Comparison of ENCODE assay signal across 21 cellular contexts in the genomic region with DNA sequence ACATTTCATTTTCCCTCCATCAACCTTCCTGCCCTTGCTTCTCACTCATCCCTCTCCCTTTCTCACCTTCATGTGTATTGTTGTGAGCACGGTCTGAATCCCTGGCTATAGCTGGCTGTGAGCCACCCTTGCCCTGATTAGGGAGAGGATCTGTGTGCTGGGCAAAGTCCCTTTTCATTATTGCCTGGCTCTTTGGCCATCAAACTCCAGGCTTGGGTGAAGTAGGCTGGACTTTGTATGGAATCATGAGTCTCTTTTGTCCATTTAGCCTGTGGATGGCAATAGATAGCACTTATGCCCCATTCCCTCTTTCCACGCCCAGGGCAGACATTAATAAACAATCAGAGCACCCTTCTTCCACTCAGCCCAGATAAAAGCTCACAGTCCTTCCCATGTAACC. TPM values are rescaled to one million over a fixed set of nuclear protein-coding genes. Genes with fewer than 3 reads are reported as not detected.
DNase-seq lines count a peak whose midpoint lies in the region; ATAC-seq and TF ChIP-seq lines count a peak whose summit lies in the region.
"Had no signal": no experiment of that assay in that cellular context is flagged by ENCODE, and none has a peak within 500 bp of the region (broad histone marks: within the 10 kb centered on the region; RNA-seq: fewer than 3 reads in every experiment).

No MANE protein-coding gene starts in this region.

- POLR2A ChIA-PET in activated naive CD8-positive, alpha-beta T cell treated with anti-CD3 and anti-CD28 coated beads, Interleukin-2, amount 10 ng/mL, durations not matched to agents 7 days and 5 days (lab: Charles Lee), result no interaction called here
- POLR2A ChIA-PET in naive thymus-derived CD4-positive, alpha-beta T cell (lab: Charles Lee), result no interaction called here

- H3K79me2 ChIP-seq in ACC112 (ENCODE audit: control insufficient read depth, insufficient read depth, low read length, unreplicated experiment), result no peaks in the 10 kb centered on the region
- H3K79me2 ChIP-seq in osteoblast (ENCODE audit: insufficient read depth, low read length), result no peaks in the 10 kb centered on the region

- no peaks in the 10 kb centered on the region for H3K9me3 ChIP-seq in osteoblast (ENCODE audit: low read depth, low read length)
- no peaks in the 10 kb centered on the region for H3K9me3 ChIP-seq in naive thymus-derived CD4-positive, alpha-beta T cell (ENCODE audit: control insufficient read depth in 2 of 3, low read length in 3 of 3)
- H3K9me3 ChIP-seq: suprapubic skin had no signal

- H2AFZ ChIP-seq in ACC112 (ENCODE audit: low read length, unreplicated experiment) (no peak overlapping the region), osteoblast (ENCODE audit: low read length) (no peak overlapping the region)

- H3K36me3 ChIP-seq in ACC112 (ENCODE audit: insufficient read depth, low read length) (no peaks in the 10 kb centered on the region), osteoblast (ENCODE audit: insufficient read depth, low read length) (no peaks in the 10 kb centered on the region)
- no peaks in the 10 kb centered on the region for H3K36me3 ChIP-seq in naive thymus-derived CD4-positive, alpha-beta T cell (ENCODE audit: control insufficient read depth in 2 of 3, insufficient read depth in 3 of 3, low read length in 3 of 3)
- H3K36me3 ChIP-seq: BLaER1 treated with 17β-estradiol and CSF1 and Interleukin-3, amounts not matched to agents 10 nM and 100 nM; suprapubic skin had no signal

- peak overlapping the region; percentile 77 for H3K4me3 Mint-ChIP-seq in T-helper 2 cell treated with Interferon-gamma antibody and Interleukin-4, amounts not matched to agents 5 μg/mL and 100 μg/mL, for 36 hours
- H3K4me3 Mint-ChIP-seq in activated naive CD8-positive, alpha-beta T cell treated with anti-CD3 and anti-CD28 coated beads, Interleukin-2, amount 10 ng/mL, durations not matched to agents 7 days and 5 days, result no peak overlapping the region
- peak overlapping the region in 1 of 10 donors; percentile 83 for H3K4me3 Mint-ChIP-seq in naive thymus-derived CD4-positive, alpha-beta T cell

- no peak for ATAC-seq in activated naive CD8-positive, alpha-beta T cell treated with anti-CD3 and anti-CD28 coated beads, Interleukin-2, amount 10 ng/mL, durations not matched to agents 7 days and 5 days (ENCODE audit: low read depth)
- ATAC-seq in naive thymus-derived CD4-positive, alpha-beta T cell, result no peak
- no peak for ATAC-seq in HG03354 (IDR thresholded peaks at IDR 0.05; ENCODE audit: poor library complexity, severe bottlenecking, unreplicated experiment)

- DNase-seq in T-helper 2 cell treated with Interferon-gamma antibody and Interleukin-4, amounts not matched to agents 5 μg/mL and 100 μg/mL, for 36 hours (ENCODE audit: low spot score), result no peak
- DNase-seq in T-helper 2 cell (no peak), osteoblast (ENCODE audit: insufficient read length, low spot score, missing footprints) (peak; percentile 34), NCI-H446 (lab: John Stamatoyannopoulos, UW) (no peak)
- DNase-seq in activated naive CD8-positive, alpha-beta T cell treated with anti-CD3 and anti-CD28 coated beads, Interleukin-2, amount 10 ng/mL, durations not matched to agents 7 days and 5 days, result no peak
- DNase-seq in naive thymus-derived CD4-positive, alpha-beta T cell, result no peak
- DNase-seq: 8988T; activated effector memory CD4-positive, alpha-beta T cell treated with Interleukin-2 at 50 U/mL for 16 hours; DMS 273 treated with DMSO at 0.1 percent for 48 hours; foreskin fibroblast; NCI-H2029 treated with DMSO at 0.1 percent for 48 hours; stimulated activated CD4-positive, alpha-beta T cell treated with anti-CD3 and anti-CD28 coated beads, Interleukin-2, amount 100 ng/mL, for 48 hours; SW 1271 had no signal

- intact Hi-C loops in naive thymus-derived CD4-positive, alpha-beta T cell (cut with micrococcal nuclease), result no loop called here

- peaks cover 40% of the 10 kb centered on the region for H3K36me3 Mint-ChIP-seq in T-helper 2 cell treated with Interferon-gamma antibody and Interleukin-4, amounts not matched to agents 5 μg/mL and 100 μg/mL, for 36 hours (ENCODE audit: low read depth)
- peaks cover 5% of the 10 kb centered on the region for H3K36me3 Mint-ChIP-seq in activated naive CD8-positive, alpha-beta T cell treated with anti-CD3 and anti-CD28 coated beads, Interleukin-2, amount 10 ng/mL, durations not matched to agents 7 days and 5 days
- H3K36me3 Mint-ChIP-seq in naive thymus-derived CD4-positive, alpha-beta T cell, result peaks cover 0 to 38% (median 0%) of the 10 kb centered on the region in 5 donors

- no peaks in the 10 kb centered on the region for H3K27me3 ChIP-seq in ACC112 (ENCODE audit: insufficient read depth, low read length)
- H3K27me3 ChIP-seq in osteoblast (ENCODE audit: insufficient read depth, low read length), result no peaks in the 10 kb centered on the region
- no peaks in the 10 kb centered on the region for H3K27me3 ChIP-seq in naive thymus-derived CD4-positive, alpha-beta T cell (ENCODE audit: control insufficient read depth in 2 of 2, insufficient read depth in 2 of 2, low read length in 2 of 2)
- H3K27me3 ChIP-seq: BLaER1 treated with 17β-estradiol and CSF1 and Interleukin-3, amounts not matched to agents 10 nM and 100 nM had no signal

- H3K4me3 ChIP-seq in ACC112 (ENCODE audit: low read depth, low read length) (no peak overlapping the region), osteoblast (ENCODE audit: insufficient read depth, low read length) (no peak overlapping the region)
- no peak overlapping the region for H3K4me3 ChIP-seq in naive thymus-derived CD4-positive, alpha-beta T cell (ENCODE audit: low read length)
- H3K4me3 ChIP-seq: BLaER1 treated with 17β-estradiol and CSF1 and Interleukin-3, amounts not matched to agents 10 nM and 100 nM; suprapubic skin had no signal

- CTCF ChIA-PET in naive thymus-derived CD4-positive, alpha-beta T cell (lab: Charles Lee), result no interaction called here

- H3K27ac ChIP-seq in ACC112 (ENCODE audit: low read depth, low read length) (peak overlapping the region; percentile 95; the same call in 1 of the 2 replicates), osteoblast (ENCODE audit: low read depth, low read length) (peak overlapping the region; percentile 98)
- H3K27ac ChIP-seq in naive thymus-derived CD4-positive, alpha-beta T cell (ENCODE audit: low read depth, low read length), result no peak overlapping the region
- H3K27ac ChIP-seq: BLaER1 treated with 17β-estradiol and CSF1 and Interleukin-3, amounts not matched to agents 10 nM and 100 nM; RWPE1; suprapubic skin; VCaP had no signal

- H3K27ac Mint-ChIP-seq in T-helper 2 cell treated with Interferon-gamma antibody and Interleukin-4, amounts not matched to agents 5 μg/mL and 100 μg/mL, for 36 hours, result peak overlapping the region; percentile 99
- H3K27ac Mint-ChIP-seq in activated naive CD8-positive, alpha-beta T cell treated with anti-CD3 and anti-CD28 coated beads, Interleukin-2, amount 10 ng/mL, durations not matched to agents 7 days and 5 days, result peak overlapping the region; percentile 78
- H3K27ac Mint-ChIP-seq in naive thymus-derived CD4-positive, alpha-beta T cell, result peak overlapping the region in 1 of 9 donors; percentile 99

- peaks cover under 1% of the 10 kb centered on the region for H3K9me3 Mint-ChIP-seq in T-helper 2 cell treated with Interferon-gamma antibody and Interleukin-4, amounts not matched to agents 5 μg/mL and 100 μg/mL, for 36 hours
- peaks cover 2% of the 10 kb centered on the region for H3K9me3 Mint-ChIP-seq in activated naive CD8-positive, alpha-beta T cell treated with anti-CD3 and anti-CD28 coated beads, Interleukin-2, amount 10 ng/mL, durations not matched to agents 7 days and 5 days
- H3K9me3 Mint-ChIP-seq in naive thymus-derived CD4-positive, alpha-beta T cell, result peaks cover 0 to 9% (median 0%) of the 10 kb centered on the region in 11 donors

- no peaks in the 10 kb centered on the region for H4K20me1 ChIP-seq in osteoblast (ENCODE audit: insufficient read depth, low read length)
- H4K20me1 ChIP-seq: BLaER1 treated with 17β-estradiol and CSF1 and Interleukin-3, amounts not matched to agents 10 nM and 100 nM had no signal

- peaks cover 22% of the 10 kb centered on the region for H3K4me1 ChIP-seq in ACC112 (ENCODE audit: control insufficient read depth, insufficient read depth, low read length, unreplicated experiment)
- peaks cover 37% of the 10 kb centered on the region for H3K4me1 ChIP-seq in osteoblast (ENCODE audit: insufficient read depth, low read length)
- H3K4me1 ChIP-seq in naive thymus-derived CD4-positive, alpha-beta T cell (ENCODE audit: control insufficient read depth in 2 of 2, insufficient read depth in 2 of 2, low read length in 2 of 2), result no peaks in the 10 kb centered on the region
- H3K4me1 ChIP-seq: suprapubic skin had no signal

- H3K4me1 Mint-ChIP-seq in T-helper 2 cell treated with Interferon-gamma antibody and Interleukin-4, amounts not matched to agents 5 μg/mL and 100 μg/mL, for 36 hours (ENCODE audit: low read depth), result peaks cover 67% of the 10 kb centered on the region
- peaks cover 31% of the 10 kb centered on the region for H3K4me1 Mint-ChIP-seq in activated naive CD8-positive, alpha-beta T cell treated with anti-CD3 and anti-CD28 coated beads, Interleukin-2, amount 10 ng/mL, durations not matched to agents 7 days and 5 days
- H3K4me1 Mint-ChIP-seq in naive thymus-derived CD4-positive, alpha-beta T cell, result peaks cover 0 to 61% (median 0%) of the 10 kb centered on the region in 7 donors

- no peak overlapping the region for H3K4me2 ChIP-seq in osteoblast (ENCODE audit: insufficient read depth, low read length)

- no peaks in the 10 kb centered on the region for H3K27me3 Mint-ChIP-seq in T-helper 2 cell treated with Interferon-gamma antibody and Interleukin-4, amounts not matched to agents 5 μg/mL and 100 μg/mL, for 36 hours (ENCODE audit: low read depth)
- H3K27me3 Mint-ChIP-seq in activated naive CD8-positive, alpha-beta T cell treated with anti-CD3 and anti-CD28 coated beads, Interleukin-2, amount 10 ng/mL, durations not matched to agents 7 days and 5 days, result no peaks in the 10 kb centered on the region
- peaks cover 0 to 10% (median 0%) of the 10 kb centered on the region in 5 donors for H3K27me3 Mint-ChIP-seq in naive thymus-derived CD4-positive, alpha-beta T cell

- TF ChIP-seq CTCF in osteoblast (IDR thresholded peaks at IDR 0.05; ENCODE audit: extremely low read depth, low read depth, low read length), result no peak

RNA-seq across cellular contexts. Expression of gene MYO18B, which starts 6.7 kb away (rescaled TPM):
- total RNA-seq in activated naive CD8-positive, alpha-beta T cell treated with anti-CD3 and anti-CD28 coated beads, Interleukin-2, amount 10 ng/mL, durations not matched to agents 7 days and 5 days, result 1 to 10 TPM; 3.4 to 3.7 TPM
- total RNA-seq in osteoblast, result under 0.01 TPM in 1 of 2 replicates, not detected in the other
- total RNA-seq in naive thymus-derived CD4-positive, alpha-beta T cell, result under 1 TPM; 0.22 to 0.97 (median 0.42) TPM
- polyA plus RNA-seq in naive thymus-derived CD4-positive, alpha-beta T cell, result not detected
- total RNA-seq: endothelial cell of umbilical vein, osteocyte had no signal
